Comparison of ENCODE assay signal across 8 cellular contexts in the genomic region with DNA sequence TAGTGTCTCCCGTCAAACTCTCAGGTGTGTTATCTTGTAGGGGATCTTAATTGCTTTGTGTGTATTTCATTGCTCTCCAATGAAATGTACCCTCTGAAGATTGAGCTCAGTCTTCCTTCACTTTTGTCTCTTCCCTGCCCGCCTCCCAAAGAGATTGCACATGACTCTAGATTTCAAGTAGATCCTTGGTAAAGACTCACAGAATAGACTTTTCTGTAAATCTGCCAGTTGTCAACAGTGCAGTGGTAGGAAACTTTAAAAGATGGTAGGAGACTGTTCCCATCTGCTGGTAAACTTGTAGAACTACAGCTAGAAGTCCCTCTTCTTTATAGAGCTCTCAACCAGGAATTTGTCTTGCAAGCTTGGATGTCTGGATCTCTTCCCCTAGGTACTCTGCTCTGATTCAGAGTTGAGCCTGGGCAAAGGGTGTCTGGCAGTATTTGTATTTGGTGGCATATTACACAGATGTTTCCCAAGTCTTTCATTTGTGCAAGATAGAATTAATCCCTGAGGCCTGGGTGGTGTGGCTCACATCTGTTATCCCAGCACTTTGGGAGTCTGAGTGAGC. TPM values are rescaled to one million over a fixed set of nuclear protein-coding genes. Genes with fewer than 3 reads are reported as not detected.
DNase-seq lines count a peak whose midpoint lies in the region; ATAC-seq and TF ChIP-seq lines count a peak whose summit lies in the region.

No MANE protein-coding gene starts in this region.

- 5 to 7% methylated on average over 2 of the region's 2 CpGs for WGBS in body of pancreas, 2 donors

- H3K9me3 ChIP-seq in body of pancreas = no peaks in the 10 kb centered on the region

- intact Hi-C loops in body of pancreas (cut with DNase I) = no loop called here

- DNase-seq in DMS114 treated with DMSO at 0.1 percent for 48 hours (lab: John Stamatoyannopoulos, UW; ENCODE audit: unreplicated experiment) = peak; percentile 74
- no peak for DNase-seq in HFF-Myc (ENCODE audit: extremely low read depth, low read depth)
- DNase-seq in NCI-H526 treated with DMSO at 0.1 percent for 48 hours (lab: John Stamatoyannopoulos, UW) = peak; percentile 76
- no peak for DNase-seq in body of pancreas
- peak; percentile 80 for DNase-seq in inferior parietal cortex (ENCODE audit: extremely low spot score)
- peak; percentile 72 for DNase-seq in stromal cell of bone marrow (ENCODE audit: low read depth)

- ATAC-seq in body of pancreas (peak; percentile 90), HG03175 (IDR thresholded peaks at IDR 0.05; ENCODE audit: unreplicated experiment) (no peak), GM19351 (IDR thresholded peaks at IDR 0.05; ENCODE audit: unreplicated experiment) (no peak)

- no peaks in the 10 kb centered on the region for H3K27me3 ChIP-seq in body of pancreas

- H3K4me1 ChIP-seq in body of pancreas = no peaks in the 10 kb centered on the region

- TF ChIP-seq POLR2A in body of pancreas (IDR thresholded peaks at IDR 0.05) = no peak

- no peaks in the 10 kb centered on the region for H3K36me3 ChIP-seq in body of pancreas (replicated peaks in 1 of 2; ENCODE audit: insufficient read depth in 1 of 2, low read depth in 2 of 2)

- no peak overlapping the region for H3K27ac ChIP-seq in body of pancreas

- H3K4me3 ChIP-seq in HFF-Myc (replicated peaks; ENCODE audit: low read depth, low read length) (no peak overlapping the region), body of pancreas (no peak overlapping the region)

- peak; percentile 62 for TF ChIP-seq CTCF in HFF-Myc (IDR thresholded peaks at IDR 0.05; ENCODE audit: low read depth, low read length, missing control alignments)
- peak; percentile 48 to 83 (median 73) for TF ChIP-seq CTCF in body of pancreas (IDR thresholded peaks at IDR 0.05)

RNA-seq across cellular contexts. Expression of gene CCL26, which starts 9.6 kb away (rescaled TPM):
- not detected for total RNA-seq in body of pancreas

RNA-seq across cellular contexts. Expression of gene HIP1, which starts 23.7 kb away (rescaled TPM):
- total RNA-seq in body of pancreas = 10 to 100 TPM in 1 of 2 donors, 1 to 10 TPM in 1; 8.3 to 14.5 TPM

RNA-seq across cellular contexts. Expression of gene CCL24, which starts 51.2 kb away (rescaled TPM):
- not detected for total RNA-seq in body of pancreas

Comparison
In these comparisons a context has a peak if more than half of its experiments do, and no peak if none do; other contexts are left out.
1. DNase-seq: peak in DMS114 treated with DMSO at 0.1 percent for 48 hours (single experiment), NCI-H526 treated with DMSO at 0.1 percent for 48 hours (single experiment), inferior parietal cortex (single experiment) and stromal cell of bone marrow (single experiment); none in HFF-Myc (single experiment) and body of pancreas (0 of 4).